In the genomic region with DNA sequence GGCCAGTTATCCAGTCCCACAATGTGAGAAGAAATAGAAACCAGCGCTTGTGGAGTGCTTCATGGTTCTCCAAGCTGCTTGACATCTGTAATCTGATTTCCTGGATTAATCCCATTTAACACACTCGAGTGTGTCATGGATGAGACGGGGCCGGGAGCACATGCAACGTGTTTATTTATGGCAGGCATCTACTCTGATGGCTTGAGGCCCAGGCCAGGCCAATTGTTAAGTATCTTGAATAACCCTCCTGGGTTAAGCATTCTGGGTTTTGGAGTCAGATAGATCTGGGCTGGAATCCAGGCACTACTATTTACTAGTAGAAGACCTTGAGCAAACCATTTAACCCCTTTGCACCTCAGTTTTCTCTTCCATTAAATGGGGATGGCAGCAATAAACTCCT, we compare ENCODE assay signal across 20 cellular contexts. TPM values are rescaled to one million over a fixed set of nuclear protein-coding genes. Genes with fewer than 3 reads are reported as not detected.
DNase-seq lines count a peak whose midpoint lies in the region; ATAC-seq and TF ChIP-seq lines count a peak whose summit lies in the region.
"Had no signal": no experiment of that assay in that cellular context is flagged by ENCODE, and none has a peak within 500 bp of the region (broad histone marks: within the 10 kb centered on the region; RNA-seq: fewer than 3 reads in every experiment).

No MANE protein-coding gene starts in this region.

- ATAC-seq in left ventricle myocardium superior (peak; percentile 33), left lung (peak; percentile 30)
- ATAC-seq: A549, GM12878, SK-N-SH treated with all-trans-retinoic acid at 6 μM for 48 hours had no signal

- H3K36me3 ChIP-seq in left ventricle myocardium inferior = no peaks in the 10 kb centered on the region
- H3K36me3 ChIP-seq in WERI-Rb-1 = no peaks in the 10 kb centered on the region
- H3K36me3 ChIP-seq in left lung = no peaks in the 10 kb centered on the region

- H3K4me1 ChIP-seq in left ventricle myocardium inferior = peaks cover 23% of the 10 kb centered on the region
- peaks cover 17 to 23% of the 10 kb centered on the region in 2 donors for H3K4me1 ChIP-seq in left lung

- H3K27ac ChIP-seq in left ventricle myocardium inferior (replicated peaks) (no peak overlapping the region), WERI-Rb-1 (no peak overlapping the region), left lung (no peak overlapping the region)
- H3K27ac ChIP-seq: A549 had no signal

- DNase-seq in left ventricle myocardium superior = no peak
- DNase-seq in left ventricle myocardium inferior = no peak
- DNase-seq in WERI-Rb-1 = peak; percentile 58
- DNase-seq in left lung = no peak
- DNase-seq in amniotic stem cell (lab: John Stamatoyannopoulos, UW) = no peak
- no peak for DNase-seq in activated CD4-positive, CD25-positive, alpha-beta regulatory T cell treated with anti-CD3 and anti-CD28 coated beads, Interleukin-2, amount 50 U/mL, for 72 hours
- no peak for DNase-seq in GM10266 (ENCODE audit: extremely low spot score)
- DNase-seq: CD4-positive, CD25-positive, alpha-beta regulatory T cell; DMS79; H7; HFFc6; MM.1S; NCI-H1048; NCI-H1417 treated with DMSO at 0.1 percent for 48 hours; NCI-H187; NCI-H345; NCI-H526 had no signal

- intact Hi-C loops in left ventricle myocardium superior (cut with micrococcal nuclease) (no loop called here), left ventricle myocardium inferior (cut with micrococcal nuclease) (no loop called here), left lung (cut with DNase I) (no loop called here)

- H3K4me3 ChIP-seq in left ventricle myocardium inferior (no peak overlapping the region), WERI-Rb-1 (ENCODE audit: low read depth, low read length) (no peak overlapping the region), left lung (no peak overlapping the region)
- H3K4me3 ChIP-seq: A549, GM12878 had no signal

- TF ChIP-seq CTCF in left ventricle myocardium inferior (IDR thresholded peaks at IDR 0.05; ENCODE audit: borderline replicate concordance) = no peak
- no peak for TF ChIP-seq CTCF in WERI-Rb-1 (IDR thresholded peaks at IDR 0.05; ENCODE audit: low read depth, low read length)
- TF ChIP-seq CTCF in left lung (IDR thresholded peaks at IDR 0.05) = no peak
- no peak for TF ChIP-seq CTCF in GM10266 (IDR thresholded peaks at IDR 0.05; ENCODE audit: control insufficient read depth, insufficient read depth, low read depth, missing control alignments)

- H3K27me3 ChIP-seq in left ventricle myocardium inferior (ENCODE audit: low read depth) (peaks cover 20% of the 10 kb centered on the region), WERI-Rb-1 (ENCODE audit: insufficient read depth, low read depth, severe bottlenecking) (no peaks in the 10 kb centered on the region), left lung (no peaks in the 10 kb centered on the region)

- H3K9me3 ChIP-seq in left ventricle myocardium inferior (replicated peaks) (no peaks in the 10 kb centered on the region), WERI-Rb-1 (ENCODE audit: severe bottlenecking) (no peaks in the 10 kb centered on the region), left lung (no peaks in the 10 kb centered on the region)
- H3K9me3 ChIP-seq: A549 had no signal

RNA-seq across cellular contexts. Expression of a gene that starts 37.5 kb away (rescaled TPM):
- total RNA-seq in left ventricle myocardium superior = 23.9 TPM
- total RNA-seq in left ventricle myocardium inferior = 18.8 TPM
- 100 to 1,000 TPM; 185 to 513 TPM for total RNA-seq in left lung
